In the genomic region with DNA sequence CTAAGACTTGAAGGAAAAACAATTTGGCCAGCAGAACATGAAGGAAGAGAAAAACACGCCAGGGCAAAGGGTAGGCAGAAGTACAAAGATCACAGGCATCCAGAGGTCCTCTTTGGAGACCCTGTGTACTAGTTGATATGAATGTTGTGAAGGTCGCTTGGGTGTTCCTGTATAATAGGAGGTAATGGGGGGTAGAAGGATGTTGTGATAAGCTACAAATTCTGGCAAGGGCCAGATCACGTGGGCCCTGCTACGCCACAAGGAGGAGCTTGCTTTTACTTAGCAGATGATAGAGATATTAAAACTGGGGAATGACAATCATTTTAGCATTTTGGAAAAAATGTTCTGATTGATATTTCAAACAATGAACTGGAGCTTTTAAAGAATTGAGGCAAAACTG, we compare ENCODE assay signal across 14 cellular contexts. TPM values are rescaled to one million over a fixed set of nuclear protein-coding genes. Genes with fewer than 3 reads are reported as not detected.
DNase-seq lines count a peak whose midpoint lies in the region; ATAC-seq, FAIRE-seq and TF ChIP-seq lines count a peak whose summit lies in the region.
"Had no signal": no experiment of that assay in that cellular context is flagged by ENCODE, and none has a peak within 500 bp of the region (broad histone marks: within the 10 kb centered on the region; RNA-seq: fewer than 3 reads in every experiment).

No MANE protein-coding gene starts in this region.

- H3K4me1 ChIP-seq in CD4-positive, CD25-positive, alpha-beta regulatory T cell (ENCODE audit: control insufficient read depth, insufficient read depth, low read length, poor library complexity, severe bottlenecking), result peaks cover 23% of the 10 kb centered on the region
- H3K4me1 ChIP-seq in K562 (replicated peaks in 1 of 2; ENCODE audit: control insufficient read depth in 2 of 2, insufficient read depth in 2 of 2, low read length in 2 of 2) (no peaks in the 10 kb centered on the region; a peak in 1 of 5 replicates), gastrocnemius medialis (peaks cover 6 to 8% of the 10 kb centered on the region in 2 donors), PC-3 (ENCODE audit: insufficient read depth, low read length) (no peaks in the 10 kb centered on the region; the same call in 1 of the 2 replicates)

- H4K20me1 ChIP-seq in K562 (replicated peaks; ENCODE audit: control insufficient read depth, insufficient read depth, low read length) (no peaks in the 10 kb centered on the region), PC-3 (ENCODE audit: low read length) (no peaks in the 10 kb centered on the region)

- H3K4me2 ChIP-seq in K562 (ENCODE audit: insufficient read depth, low read length) (no peak overlapping the region), PC-3 (ENCODE audit: low read length) (no peak overlapping the region)
- H3K4me2 ChIP-seq: KMS-11 had no signal

- no peaks in the 10 kb centered on the region for H3K9me1 ChIP-seq in K562 (ENCODE audit: control insufficient read depth, insufficient read depth, low read length)

- H3F3A ChIP-seq in PC-3 (ENCODE audit: low read length, unreplicated experiment), result no peaks in the 10 kb centered on the region

- TF ChIP-seq EP300 in K562 (IDR thresholded peaks at IDR 0.05; ENCODE audit: low read length), result no peak

- peak; percentile 69 for FAIRE-seq in GM12892 (lab: Jason Lieb, UNC)
- no peak for FAIRE-seq in K562 (lab: Jason Lieb, UNC)

- H3K27ac Mint-ChIP-seq in CD4-positive, CD25-positive, alpha-beta regulatory T cell, result peak overlapping the region in 2 of 3 donors; percentile 28 to 90
- H3K27ac Mint-ChIP-seq: mesothelial cell of epicardium had no signal

- H2AFZ ChIP-seq in K562 (ENCODE audit: low read depth, low read length), result no peak overlapping the region
- H2AFZ ChIP-seq in PC-3 (ENCODE audit: low read length), result no peak overlapping the region

- H3K9me3 Mint-ChIP-seq in CD4-positive, CD25-positive, alpha-beta regulatory T cell, result no peaks in the 10 kb centered on the region
- H3K9me3 Mint-ChIP-seq: mesothelial cell of epicardium had no signal

- intact Hi-C loops in K562 (cut with micrococcal nuclease) (no loop called here), gastrocnemius medialis (cut with DNase I; ENCODE audit: low total_unique reads) (loop anchor here (1.0 to 2.0 kb wide), 4 partner anchors 15 to 59 kb away; partner anchors contain the start of gene BRD2), PC-3 (cut with micrococcal nuclease) (loop anchor here (1.0 kb wide), 2 partner anchors 15 to 68 kb away; partner anchors contain the start of gene BRD2)

- H3K27me3 Mint-ChIP-seq in CD4-positive, CD25-positive, alpha-beta regulatory T cell, result no peaks in the 10 kb centered on the region

- POLR2A ChIA-PET in K562 (lab: Yijun Ruan, JAX) (interaction anchor here (0.6 to 13.5 kb wide), 10 partner anchors 10 to 1106 kb away, joined by 3 to 309 read pairs (median 4); partner anchors contain the start of genes BRD2 and TAP1), PC-3 (lab: Charles Lee; ENCODE audit: unreplicated experiment) (interaction anchor here (0.5 to 1.5 kb wide), 3 partner anchors 18 to 1134 kb away, joined by 6 to 24 read pairs (median 14); no protein-coding TSS in a partner anchor)

- H3K27ac ChIP-seq in CD4-positive, CD25-positive, alpha-beta regulatory T cell (ENCODE audit: insufficient read depth, low read length, poor library complexity, severe bottlenecking), result no peak overlapping the region
- no peak overlapping the region for H3K27ac ChIP-seq in K562 (ENCODE audit: extremely low read depth, low read depth, low read length)
- peak overlapping the region in 3 of 4 donors; percentile 68 to 85 (median 74) for H3K27ac ChIP-seq in gastrocnemius medialis
- no peak overlapping the region for H3K27ac ChIP-seq in PC-3 (ENCODE audit: low read length)

- H3K27me3 ChIP-seq in CD4-positive, CD25-positive, alpha-beta regulatory T cell (ENCODE audit: control insufficient read depth, insufficient read depth, low read length), result no peaks in the 10 kb centered on the region
- H3K27me3 ChIP-seq in K562 (ENCODE audit: control insufficient read depth in 2 of 2, insufficient read depth in 2 of 2, low read length in 2 of 2), result peaks cover 2 to 23% of the 10 kb centered on the region in 2 experiments; a peak in 3 of 5 replicates
- no peaks in the 10 kb centered on the region for H3K27me3 ChIP-seq in gastrocnemius medialis
- H3K27me3 ChIP-seq in PC-3 (ENCODE audit: low read length), result no peaks in the 10 kb centered on the region
- H3K27me3 ChIP-seq: right atrium auricular region had no signal

- no peak overlapping the region for H3K4me3 ChIP-seq in CD4-positive, CD25-positive, alpha-beta regulatory T cell (ENCODE audit: low read depth, low read length)
- H3K4me3 ChIP-seq in K562 (no peak overlapping the region), gastrocnemius medialis (no peak overlapping the region), PC-3 (ENCODE audit: low read length) (no peak overlapping the region)
- H3K4me3 ChIP-seq: right atrium auricular region had no signal

- TF ChIP-seq RAD21 in K562 (CRISPR knock-in tag; conservative IDR thresholded peaks at IDR 0.05 in 1 of 2, IDR thresholded peaks at IDR 0.05 in 1 of 2), result no peak

- ATAC-seq in CD4-positive, CD25-positive, alpha-beta regulatory T cell (ENCODE audit: low read depth in 2 of 2), result no peak
- ATAC-seq in K562 (no peak), gastrocnemius medialis (no peak), PC-3 (no peak)

- no peak for TF ChIP-seq POLR2A in GM12892 (IDR thresholded peaks at IDR 0.05; ENCODE audit: low read depth, low read length)
- TF ChIP-seq POLR2A in K562 (conservative IDR thresholded peaks at IDR 0.05), result no peak
- TF ChIP-seq POLR2A in gastrocnemius medialis (IDR thresholded peaks at IDR 0.05), result no peak

- WGBS in K562 (ENCODE audit: insufficient coverage, low coverage, missing lambda C conversion rate), result 7% methylated on average over 4 of the region's 4 CpGs

- DNase-seq in CD4-positive, CD25-positive, alpha-beta regulatory T cell, result no peak
- DNase-seq in GM12892 (ENCODE audit: insufficient read length) (no peak), K562 (ENCODE audit: extremely low read depth in 1 of 4, low spot score in 3 of 4) (no peak), gastrocnemius medialis (no peak), NOMO-1 treated with dmso at 0.1 percent for 144 hours (lab: John Stamatoyannopoulos, UW; ENCODE audit: unreplicated experiment) (no peak), PC-3 (no peak)
- DNase-seq in stimulated activated CD4-positive, alpha-beta T cell treated with anti-CD3 and anti-CD28 coated beads, Interleukin-1b, Interleukin-23, amount 100 ng/mL, for 48 hours, result no peak
- DNase-seq: central memory CD4-positive, alpha-beta T cell; effector memory CD4-positive, alpha-beta T cell; NCI-H1092 treated with DMSO at 0.1 percent for 48 hours; NCI-H2107 had no signal

- no peaks in the 10 kb centered on the region for H3K79me2 ChIP-seq in K562 (ENCODE audit: control insufficient read depth, insufficient read depth, low read length)
- no peaks in the 10 kb centered on the region for H3K79me2 ChIP-seq in PC-3 (ENCODE audit: low read length)

- in situ Hi-C loops in K562 (cut with MboI) (loop anchor here (25.0 kb wide), 1 partner anchor 1416 kb away; the partner anchor contains the start of genes ATP6V1G2, DDX39B, MCCD1 and NFKBIL1), gastrocnemius medialis (cut with MboI; ENCODE audit: low sequenced_read_pairs in 4 of 4) (loop anchor here in 3 of 4 donors (25.0 kb wide), 3 partner anchors 459 to 991 kb away; partner anchors contain the start of genes AGER (in 3 of the 3), AGPAT1 (in 3 of the 3), GPSM3 (in 3 of the 3) and PBX2 (in 3 of the 3))

- no peak for TF ChIP-seq CTCF in K562 (IDR thresholded peaks at IDR 0.05 in 2 of 3, conservative IDR thresholded peaks at IDR 0.05 in 1 of 3; ENCODE audit: insufficient read depth in 2 of 3, low read depth in 1 of 3, low read length in 3 of 3)
- no peak for TF ChIP-seq CTCF in gastrocnemius medialis (IDR thresholded peaks at IDR 0.05 in 4 of 5, conservative IDR thresholded peaks at IDR 0.05 in 1 of 5)
- TF ChIP-seq CTCF in PC-3 (conservative IDR thresholded peaks at IDR 0.05; ENCODE audit: low read depth, low read length), result no peak

- peaks cover 5% of the 10 kb centered on the region for H3K36me3 Mint-ChIP-seq in CD4-positive, CD25-positive, alpha-beta regulatory T cell
- H3K36me3 Mint-ChIP-seq: mesothelial cell of epicardium had no signal

- CTCF ChIA-PET in K562 (lab: Yijun Ruan, JAX; ENCODE audit: low intra/inter-chr PET ratio), result no interaction called here
- CTCF ChIA-PET in PC-3 (lab: Charles Lee), result interaction anchor here (1.0 to 2.6 kb wide), 6 partner anchors 18 to 115 kb away, joined by 5 to 40 read pairs (median 10); partner anchors contain the start of gene TAP2

- H3K4me3 Mint-ChIP-seq in CD4-positive, CD25-positive, alpha-beta regulatory T cell, result peak overlapping the region in 3 of 4 donors; percentile 43 to 85 (median 84)
- H3K4me3 Mint-ChIP-seq: mesothelial cell of epicardium had no signal

- H3K4me1 Mint-ChIP-seq in CD4-positive, CD25-positive, alpha-beta regulatory T cell, result peaks cover 21 to 68% (median 44%) of the 10 kb centered on the region in 4 donors
- H3K4me1 Mint-ChIP-seq: mesothelial cell of epicardium had no signal

- H3K9me3 ChIP-seq in CD4-positive, CD25-positive, alpha-beta regulatory T cell (ENCODE audit: control insufficient read depth in 2 of 2, low read length in 2 of 2), result no peaks in the 10 kb centered on the region
- H3K9me3 ChIP-seq in K562 (replicated peaks; ENCODE audit: control insufficient read depth, insufficient read depth, low read depth, low read length) (no peaks in the 10 kb centered on the region), gastrocnemius medialis (no peaks in the 10 kb centered on the region), PC-3 (ENCODE audit: low read length) (no peaks in the 10 kb centered on the region)
- H3K9me3 ChIP-seq: right atrium auricular region had no signal

- no peaks in the 10 kb centered on the region for H3K36me3 ChIP-seq in CD4-positive, CD25-positive, alpha-beta regulatory T cell (ENCODE audit: control insufficient read depth, insufficient read depth, low read length)
- no peaks in the 10 kb centered on the region for H3K36me3 ChIP-seq in K562 (ENCODE audit: control insufficient read depth, insufficient read depth, low read length)
- H3K36me3 ChIP-seq in gastrocnemius medialis, result no peaks in the 10 kb centered on the region
- H3K36me3 ChIP-seq in PC-3 (ENCODE audit: low read depth, low read length), result no peaks in the 10 kb centered on the region
- H3K36me3 ChIP-seq: right atrium auricular region had no signal

- BruUV-seq in K562 (replicated peaks; lab: Mats Ljungman, UMichigan), result no TSS peak
- no TSS peak for BruUV-seq in PC-3 (replicated peaks; lab: Mats Ljungman, UMichigan)

- no peaks in the 10 kb centered on the region for H3K9me2 ChIP-seq in PC-3 (replicated peaks; ENCODE audit: low read length)

- H3K9ac ChIP-seq in K562 (ENCODE audit: insufficient read depth in 1 of 2, low read depth in 2 of 2, low read length in 2 of 2) (no peak overlapping the region), PC-3 (ENCODE audit: low read length) (no peak overlapping the region)
- H3K9ac ChIP-seq: KMS-11 had no signal

RNA-seq across cellular contexts. Expression of gene HLA-DMA, which starts 0.9 kb away (rescaled TPM):
- 53.1 TPM for total RNA-seq in CD4-positive, CD25-positive, alpha-beta regulatory T cell
- 10 to 100 TPM; 32.3 to 89.3 (median 70.1) TPM for polyA plus RNA-seq in CD4-positive, CD25-positive, alpha-beta regulatory T cell
- 301 TPM for polyA plus RNA-seq in GM12892 (2012; ENCODE audit: missing spikeins)
- total RNA-seq in K562 (2011; cell fraction: chromatin; rRNA removed; ENCODE audit: low replicate concordance), result 0.55 and 0.81 TPM in 2 replicates
- 0.83 and 0.92 TPM in 2 replicates for total RNA-seq in K562 (2011; cell fraction: nucleolus; rRNA removed)
- total RNA-seq in K562 (2011; cell fraction: nucleoplasm; rRNA removed), result 2.4 and 2.9 TPM in 2 replicates
- total RNA-seq in K562 (2014; rRNA removed) (0.23 and 0.33 TPM in 2 replicates), K562 (2014; rRNA removed; fragmentation: Illumina TruSeq; extraction: Trizol) (0.29 and 0.51 TPM in 2 replicates), K562 (2015; rRNA removed; fragmentation: Illumina TruSeq; extraction: Trizol) (0.58 and 0.60 TPM in 2 replicates), K562 (2021) (0.47 and 0.75 TPM in 2 replicates), gastrocnemius medialis (10 to 100 TPM in 1 of 4 donors, 1 to 10 TPM in 3; 3.6 to 22.8 (median 6.3) TPM), PC-3 (2014; rRNA removed) (1.7 and 3.0 TPM in 2 replicates)
- polyA plus RNA-seq in K562 (2011; rRNA removed) (0.13 and 0.28 TPM in 2 replicates), K562 (2014; fragmentation: Illumina TruSeq; extraction: Trizol) (0.50 and 0.83 TPM in 2 replicates), K562 (2014; fragmentation: Nextera tagmentation; extraction: Ambion mirVana) (under 1 TPM; 0.18 to 0.78 TPM), K562 (2014; rRNA removed) (0.48 and 1.7 TPM in 2 replicates)
- 0.56 and 0.73 TPM in 2 replicates for polyA plus RNA-seq in K562 (2011; cell fraction: cytosol; rRNA removed)
- 2.3 TPM in 2 replicates for polyA plus RNA-seq in K562 (2011; cell fraction: nucleus; rRNA removed)
- 0.76 and 1.1 TPM in 2 replicates for polyA plus RNA-seq in K562 (2012)
- polyA minus RNA-seq in K562 (2011; rRNA and poly(A)+ RNA removed), result 0.25 and 0.39 TPM in 2 replicates
- polyA minus RNA-seq in K562 (2011; cell fraction: cytosol; rRNA and poly(A)+ RNA removed), result not detected in 2 replicates
- polyA minus RNA-seq in K562 (2011; cell fraction: nucleus; rRNA and poly(A)+ RNA removed), result 1.8 and 2.3 TPM in 2 replicates

RNA-seq across cellular contexts. Expression of gene HLA-DMB, which starts 12.9 kb away (rescaled TPM):
- 17.6 TPM for total RNA-seq in CD4-positive, CD25-positive, alpha-beta regulatory T cell
- 10 to 100 TPM; 12.8 to 44.2 (median 32.4) TPM for polyA plus RNA-seq in CD4-positive, CD25-positive, alpha-beta regulatory T cell
- polyA plus RNA-seq in GM12892 (2012; ENCODE audit: missing spikeins), result 251 TPM
- total RNA-seq in K562 (2011; cell fraction: chromatin; rRNA removed; ENCODE audit: low replicate concordance), result not detected in 2 replicates
- not detected in 2 replicates for total RNA-seq in K562 (2011; cell fraction: nucleolus; rRNA removed)
- total RNA-seq in K562 (2011; cell fraction: nucleoplasm; rRNA removed), result not detected in 2 replicates
- total RNA-seq in K562 (2014; rRNA removed) (not detected in 2 replicates), K562 (2014; rRNA removed; fragmentation: Illumina TruSeq; extraction: Trizol) (not detected in 2 replicates), K562 (2015; rRNA removed; fragmentation: Illumina TruSeq; extraction: Trizol) (not detected in 2 replicates), K562 (2021) (0.18 and 0.38 TPM in 2 replicates), gastrocnemius medialis (1 to 10 TPM; 4.3 to 8.1 (median 5.6) TPM), PC-3 (2014; rRNA removed) (not detected in 2 replicates)
- polyA plus RNA-seq in K562 (2011; rRNA removed) (not detected in 2 replicates), K562 (2014; fragmentation: Illumina TruSeq; extraction: Trizol) (not detected in 2 replicates), K562 (2014; fragmentation: Nextera tagmentation; extraction: Ambion mirVana) (not detected), K562 (2014; rRNA removed) (0.03 TPM in 1 of 2 replicates, not detected in the other)
- not detected in 2 replicates for polyA plus RNA-seq in K562 (2011; cell fraction: cytosol; rRNA removed)
- not detected in 2 replicates for polyA plus RNA-seq in K562 (2011; cell fraction: nucleus; rRNA removed)
- polyA plus RNA-seq in K562 (2012), result not detected in 2 replicates
- polyA minus RNA-seq in K562 (2011; rRNA and poly(A)+ RNA removed), result not detected in 2 replicates
- not detected in 2 replicates for polyA minus RNA-seq in K562 (2011; cell fraction: cytosol; rRNA and poly(A)+ RNA removed)
- polyA minus RNA-seq in K562 (2011; cell fraction: nucleus; rRNA and poly(A)+ RNA removed), result not detected in 2 replicates
- total RNA-seq: mesothelial cell of epicardium had no signal

RNA-seq across cellular contexts. Expression of gene BRD2, which starts 14.6 kb away (rescaled TPM):
- total RNA-seq in CD4-positive, CD25-positive, alpha-beta regulatory T cell, result 425 TPM
- polyA plus RNA-seq in CD4-positive, CD25-positive, alpha-beta regulatory T cell, result 10 to 100 TPM; 43.9 to 58.7 (median 53.8) TPM
- polyA plus RNA-seq in GM12892 (2012; ENCODE audit: missing spikeins), result 187 TPM
- 729 and 883 TPM in 2 replicates for total RNA-seq in K562 (2011; cell fraction: chromatin; rRNA removed; ENCODE audit: low replicate concordance)
- total RNA-seq in K562 (2011; cell fraction: nucleolus; rRNA removed), result 319 and 374 TPM in 2 replicates
- 421 and 486 TPM in 2 replicates for total RNA-seq in K562 (2011; cell fraction: nucleoplasm; rRNA removed)
- total RNA-seq in K562 (2014; rRNA removed), result 133 and 136 TPM in 2 replicates
- 135 and 136 TPM in 2 replicates for total RNA-seq in K562 (2014; rRNA removed; fragmentation: Illumina TruSeq; extraction: Trizol)
- total RNA-seq in K562 (2015; rRNA removed; fragmentation: Illumina TruSeq; extraction: Trizol), result 185 and 186 TPM in 2 replicates
- 173 and 181 TPM in 2 replicates for total RNA-seq in K562 (2021)
- 189 and 242 TPM in 2 replicates for polyA plus RNA-seq in K562 (2011; rRNA removed)
- 99.8 and 136 TPM in 2 replicates for polyA plus RNA-seq in K562 (2011; cell fraction: cytosol; rRNA removed)
- polyA plus RNA-seq in K562 (2011; cell fraction: nucleus; rRNA removed), result 407 and 463 TPM in 2 replicates
- polyA plus RNA-seq in K562 (2012), result 164 and 174 TPM in 2 replicates
- polyA plus RNA-seq in K562 (2014; fragmentation: Illumina TruSeq; extraction: Trizol), result 211 and 252 TPM in 2 replicates
- 100 to 1,000 TPM in 1 of 2 experiments, 10 to 100 TPM in 1; 19.0 to 113 TPM for polyA plus RNA-seq in K562 (2014; fragmentation: Nextera tagmentation; extraction: Ambion mirVana)
- polyA plus RNA-seq in K562 (2014; rRNA removed), result 192 and 194 TPM in 2 replicates
- 117 and 145 TPM in 2 replicates for polyA minus RNA-seq in K562 (2011; rRNA and poly(A)+ RNA removed)
- polyA minus RNA-seq in K562 (2011; cell fraction: cytosol; rRNA and poly(A)+ RNA removed), result 73.6 and 84.6 TPM in 2 replicates
- 153 and 260 TPM in 2 replicates for polyA minus RNA-seq in K562 (2011; cell fraction: nucleus; rRNA and poly(A)+ RNA removed)
- 100 to 1,000 TPM in 1 of 4 donors, 10 to 100 TPM in 3; 62.5 to 108 (median 86.6) TPM for total RNA-seq in gastrocnemius medialis
- total RNA-seq in PC-3 (2014; rRNA removed), result 171 and 192 TPM in 2 replicates

RNA-seq across cellular contexts. Expression of gene HLA-DOA, which starts 55.6 kb away (rescaled TPM):
- 14.0 TPM for total RNA-seq in CD4-positive, CD25-positive, alpha-beta regulatory T cell
- polyA plus RNA-seq in CD4-positive, CD25-positive, alpha-beta regulatory T cell, result 10 to 100 TPM in 1 of 4 donors, 1 to 10 TPM in 3; 7.0 to 14.9 (median 8.9) TPM
- polyA plus RNA-seq in GM12892 (2012; ENCODE audit: missing spikeins), result 84.4 TPM
- not detected in 2 replicates for total RNA-seq in K562 (2011; cell fraction: chromatin; rRNA removed; ENCODE audit: low replicate concordance)
- total RNA-seq in K562 (2011; cell fraction: nucleolus; rRNA removed), result not detected in 2 replicates
- not detected in 2 replicates for total RNA-seq in K562 (2011; cell fraction: nucleoplasm; rRNA removed)
- total RNA-seq in K562 (2014; rRNA removed) (not detected in 2 replicates), K562 (2014; rRNA removed; fragmentation: Illumina TruSeq; extraction: Trizol) (not detected in 2 replicates), K562 (2015; rRNA removed; fragmentation: Illumina TruSeq; extraction: Trizol) (not detected in 2 replicates), K562 (2021) (0.07 TPM in 1 of 2 replicates, not detected in the other), gastrocnemius medialis (1 to 10 TPM in 2 of 4 donors, under 1 TPM in 2; 0.20 to 2.9 (median 0.86) TPM), PC-3 (2014; rRNA removed) (not detected in 2 replicates)
- polyA plus RNA-seq in K562 (2011; rRNA removed) (not detected in 2 replicates), K562 (2014; fragmentation: Illumina TruSeq; extraction: Trizol) (not detected in 2 replicates), K562 (2014; fragmentation: Nextera tagmentation; extraction: Ambion mirVana) (not detected), K562 (2014; rRNA removed) (not detected in 2 replicates)
- not detected in 2 replicates for polyA plus RNA-seq in K562 (2011; cell fraction: cytosol; rRNA removed)
- not detected in 2 replicates for polyA plus RNA-seq in K562 (2011; cell fraction: nucleus; rRNA removed)
- polyA plus RNA-seq in K562 (2012), result not detected in 2 replicates
- not detected in 2 replicates for polyA minus RNA-seq in K562 (2011; rRNA and poly(A)+ RNA removed)
- not detected in 2 replicates for polyA minus RNA-seq in K562 (2011; cell fraction: cytosol; rRNA and poly(A)+ RNA removed)
- polyA minus RNA-seq in K562 (2011; cell fraction: nucleus; rRNA and poly(A)+ RNA removed), result not detected in 2 replicates

Comparison
In these comparisons a context has a peak if more than half of its experiments do, and no peak if none do; other contexts are left out.
1. H3K27ac ChIP-seq: peak in gastrocnemius medialis (3 of 4); none in CD4-positive, CD25-positive, alpha-beta regulatory T cell (single experiment), K562 (single experiment) and PC-3 (single experiment).